20 cellular contexts compared by ENCODE assay signal in the genomic region with DNA sequence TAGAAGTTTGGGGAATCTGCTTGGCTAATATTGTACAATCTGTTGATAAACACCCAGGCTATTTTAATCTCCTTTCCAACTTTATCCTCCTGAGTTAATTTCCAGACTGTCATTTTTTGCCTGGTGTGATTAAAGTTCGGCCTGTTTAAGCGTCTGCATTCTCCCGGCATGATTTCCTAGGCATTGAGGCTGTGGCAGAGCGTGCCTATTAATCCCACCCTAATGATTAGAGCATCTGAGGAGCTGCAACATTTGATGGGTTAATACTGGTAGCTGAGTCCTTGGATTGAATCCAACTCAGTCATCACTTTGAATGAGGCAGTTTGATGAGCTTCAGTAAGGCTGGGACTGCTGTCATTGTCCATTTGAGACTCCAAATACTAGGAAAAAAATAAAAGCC.
DNase-seq lines count a peak whose midpoint lies in the region; ATAC-seq lines count a peak whose summit lies in the region.
"Had no signal": no experiment of that assay in that cellular context is flagged by ENCODE, and none has a peak within 500 bp of the region (broad histone marks: within the 10 kb centered on the region; RNA-seq: fewer than 3 reads in every experiment).

No MANE protein-coding gene starts in this region.

- DNase-seq in NCI-H748 (lab: John Stamatoyannopoulos, UW; ENCODE audit: unreplicated experiment) = peak; percentile 68
- no peak for DNase-seq in NCI-H748 treated with DMSO at 0.1 percent for 48 hours (lab: John Stamatoyannopoulos, UW)
- peak; percentile 16 for DNase-seq in NCI-H146 treated with DMSO at 0.1 percent for 48 hours (lab: John Stamatoyannopoulos, UW; ENCODE audit: unreplicated experiment)
- DNase-seq in NCI-H82 treated with DMSO at 0.1 percent for 48 hours (lab: John Stamatoyannopoulos, UW; ENCODE audit: unreplicated experiment) = peak; percentile 96
- DNase-seq in retina = peak; percentile 47
- DNase-seq: activated CD4-positive, alpha-beta T cell treated with anti-CD3 and anti-CD28 coated beads for 36 hours; activated naive CD4-positive, alpha-beta T cell treated with anti-CD3 and anti-CD28 coated beads for 36 hours; activated T-cell treated with anti-CD3 and anti-CD28 coated beads, Interleukin-2, amount 50 U/mL, for 48 hours; amygdala; Caco-2; GF-D8; NCI-H526; occipital lobe; stimulated activated CD4-positive, alpha-beta T cell treated with anti-CD3 and anti-CD28 coated beads, Interleukin-4, amount 100 ng/mL, for 1 hour; stimulated activated naive CD4-positive, alpha-beta T cell; testis; uterus had no signal

- no peak for ATAC-seq in HG02852 (IDR thresholded peaks at IDR 0.05; ENCODE audit: unreplicated experiment)
- no peak for ATAC-seq in HG02884 (IDR thresholded peaks at IDR 0.05; ENCODE audit: unreplicated experiment)
- ATAC-seq in GM21367 (IDR thresholded peaks at IDR 0.05; ENCODE audit: unreplicated experiment) = no peak
- ATAC-seq: activated CD4-positive, alpha-beta T cell treated with anti-CD3 and anti-CD28 coated beads for 36 hours had no signal
